8 cellular contexts compared by ENCODE assay signal in the genomic region with DNA sequence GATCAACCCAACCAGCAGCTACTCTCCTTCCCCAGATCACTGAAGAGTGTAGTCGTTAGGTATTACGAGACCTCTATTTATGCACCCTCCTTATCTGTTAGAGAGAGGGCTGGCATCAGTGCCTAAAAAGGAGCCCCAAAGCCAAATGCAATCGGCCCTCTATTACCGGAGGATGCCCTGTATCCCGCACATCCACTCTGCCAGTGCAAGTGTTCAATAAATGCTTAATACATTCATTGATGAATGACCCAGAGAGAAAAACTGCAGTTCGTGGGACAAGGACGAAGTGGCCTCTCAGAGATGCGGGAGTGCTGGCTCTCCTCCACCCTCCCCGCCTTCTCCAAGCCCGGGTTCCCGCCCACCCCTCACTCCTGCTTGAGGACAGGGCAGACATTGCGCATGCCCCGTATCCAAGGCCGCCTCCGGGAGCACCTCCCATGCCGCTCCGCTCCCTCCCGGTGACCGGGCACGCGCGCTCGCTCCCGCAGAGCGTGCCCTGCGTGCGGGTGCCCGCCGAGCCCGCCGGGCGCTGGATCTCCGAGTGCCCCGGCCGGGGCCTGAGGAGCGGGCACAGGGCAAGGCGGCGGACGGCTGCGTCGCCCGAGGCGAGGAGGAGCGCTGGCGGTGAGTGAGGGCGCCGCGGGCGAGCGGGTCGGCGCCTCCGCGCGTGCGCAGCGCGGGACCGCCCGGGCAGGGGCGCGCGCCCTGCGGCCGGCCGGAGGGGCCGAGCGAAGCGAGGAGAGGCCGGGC. TPM values are rescaled to one million over a fixed set of nuclear protein-coding genes. Genes with fewer than 3 reads are reported as not detected.
A peak's percentile ranks its signal among the peaks of the same experiment; 100 is the strongest.
DNase-seq lines count a peak whose midpoint lies in the region; ATAC-seq and TF ChIP-seq lines count a peak whose summit lies in the region.

No MANE protein-coding gene starts in this region.

- H3K27me3 Mint-ChIP-seq in T-helper 17 cell, result peaks cover 23% of the 10 kb centered on the region

- no peak for TF ChIP-seq CTCF in mammary epithelial cell (conservative IDR thresholded peaks at IDR 0.05 in 1 of 2, IDR thresholded peaks at IDR 0.05 in 1 of 2; ENCODE audit: extremely low read depth in 1 of 2, insufficient read depth in 1 of 2, low read depth in 1 of 2, low read length in 2 of 2)

- ATAC-seq in T-helper 17 cell, result peak; percentile 52

- peak overlapping the region; percentile 33 for H3K4me3 Mint-ChIP-seq in T-helper 17 cell

- peaks cover 2% of the 10 kb centered on the region for H3K4me1 Mint-ChIP-seq in T-helper 17 cell

- peak overlapping the region; percentile 68 to 96 (median 75) for H3K4me3 ChIP-seq in mammary epithelial cell (replicated peaks in 1 of 3; ENCODE audit: insufficient read depth in 1 of 3, low read depth in 2 of 3, low read length in 3 of 3)
- H3K4me3 ChIP-seq in skeletal muscle cell (ENCODE audit: low read depth, low read length), result peak overlapping the region; percentile 73

- DNase-seq in ELF-1 (ENCODE audit: low read depth, low spot score), result peak; percentile 96
- DNase-seq in HEK293T (ENCODE audit: extremely low spot score), result peak; percentile 90
- peak; percentile 87 for DNase-seq in NCI-H128 (lab: John Stamatoyannopoulos, UW; ENCODE audit: unreplicated experiment)
- DNase-seq in T-helper 17 cell, result no peak
- DNase-seq in mammary epithelial cell, result peak; percentile 84
- DNase-seq in iPS-NIHi7 (ENCODE audit: extremely low spot score), result peak; percentile 96
- peak; percentile 72 for DNase-seq in skeletal muscle cell (ENCODE audit: low read depth)
- no peak for DNase-seq in NAMALWA (ENCODE audit: low spot score)

- POLR2A ChIA-PET in HEK293T (lab: Yijun Ruan, JAX), result no interaction called here

- dilution Hi-C loops in mammary epithelial cell (cut with HindIII; ENCODE audit: low sequenced_read_pairs), result no loop called here

- peaks cover 19% of the 10 kb centered on the region for H3K4me1 ChIP-seq in mammary epithelial cell (ENCODE audit: insufficient read depth, low read length)

- CTCF ChIA-PET in HEK293T (lab: Yijun Ruan, JAX) (no interaction called here), mammary epithelial cell (lab: Charles Lee; ENCODE audit: low non-redundant PET) (no interaction called here)

- H3K27me3 ChIP-seq in mammary epithelial cell (ENCODE audit: insufficient read depth, low read length), result no peaks in the 10 kb centered on the region

- H3K27ac ChIP-seq in mammary epithelial cell (ENCODE audit: insufficient read depth, low read depth, low read length), result peak overlapping the region; percentile 82

- no TSS peak for BruUV-seq in mammary epithelial cell (replicated peaks; lab: Mats Ljungman, UMichigan)

- WGBS in mammary epithelial cell (ENCODE audit: low coverage, missing lambda C conversion rate), result 9% methylated on average over 9 of the region's 70 CpGs

- peaks cover 48% of the 10 kb centered on the region for H3K79me2 ChIP-seq in mammary epithelial cell (ENCODE audit: insufficient read depth, low read length)

- no peaks in the 10 kb centered on the region for H3K36me3 Mint-ChIP-seq in T-helper 17 cell (ENCODE audit: low read depth)

- in situ Hi-C loops in mammary epithelial cell (cut with MboI; ENCODE audit: low sequenced_read_pairs in 2 of 2), result no loop called here

- H4K20me1 ChIP-seq in mammary epithelial cell (ENCODE audit: insufficient read depth, low read length), result no peaks in the 10 kb centered on the region

- H2AFZ ChIP-seq in mammary epithelial cell (ENCODE audit: low read depth, low read length), result peak overlapping the region; percentile 98

- H3K27ac Mint-ChIP-seq in T-helper 17 cell, result no peak overlapping the region

- H3K4me2 ChIP-seq in mammary epithelial cell (ENCODE audit: insufficient read depth, low read depth, low read length), result peak overlapping the region; percentile 91

- intact Hi-C loops in mammary epithelial cell (cut with micrococcal nuclease), result loop anchor here (1.0 to 10.0 kb wide), 5 partner anchors 22 to 314 kb away; no protein-coding TSS in a partner anchor

- H3K36me3 ChIP-seq in mammary epithelial cell (ENCODE audit: insufficient read depth, low read length), result no peaks in the 10 kb centered on the region

- no peaks in the 10 kb centered on the region for H3K9me3 ChIP-seq in T-helper 17 cell (ENCODE audit: control insufficient read depth, low read length, poor library complexity, severe bottlenecking)
- no peaks in the 10 kb centered on the region for H3K9me3 ChIP-seq in mammary epithelial cell (replicated peaks; ENCODE audit: insufficient read depth, low read length)

- H3K9ac ChIP-seq in mammary epithelial cell (ENCODE audit: insufficient read depth, low read length), result peak overlapping the region; percentile 94

TF ChIP-seq in HEK293T, 16 proteins besides CTCF, POLR2A, EP300 and RAD21:
- TF ChIP-seq FOXK2 (IDR thresholded peaks at IDR 0.05) (no peak), ELF4 (IDR thresholded peaks at IDR 0.05) (no peak), NFRKB (IDR thresholded peaks at IDR 0.05) (no peak), HDGF (IDR thresholded peaks at IDR 0.05; ENCODE audit: borderline replicate concordance) (no peak), ARNT (IDR thresholded peaks at IDR 0.05) (no peak), SP1 (IDR thresholded peaks at IDR 0.05) (no peak), LEF1 (IDR thresholded peaks at IDR 0.05; ENCODE audit: borderline replicate concordance) (no peak), BHLHE40 (IDR thresholded peaks at IDR 0.05; ENCODE audit: borderline replicate concordance) (no peak), SUZ12 (IDR thresholded peaks at IDR 0.05) (no peak), TARDBP (IDR thresholded peaks at IDR 0.05) (no peak), CTBP1 (IDR thresholded peaks at IDR 0.05; ENCODE audit: borderline replicate concordance) (no peak), FOXA1 (IDR thresholded peaks at IDR 0.05) (no peak), FOXM1 (IDR thresholded peaks at IDR 0.05; ENCODE audit: borderline replicate concordance) (no peak), ZNF384 (IDR thresholded peaks at IDR 0.05) (no peak), L3MBTL2 (conservative IDR thresholded peaks at IDR 0.05) (no peak)
- TF ChIP-seq, protein P1, sequence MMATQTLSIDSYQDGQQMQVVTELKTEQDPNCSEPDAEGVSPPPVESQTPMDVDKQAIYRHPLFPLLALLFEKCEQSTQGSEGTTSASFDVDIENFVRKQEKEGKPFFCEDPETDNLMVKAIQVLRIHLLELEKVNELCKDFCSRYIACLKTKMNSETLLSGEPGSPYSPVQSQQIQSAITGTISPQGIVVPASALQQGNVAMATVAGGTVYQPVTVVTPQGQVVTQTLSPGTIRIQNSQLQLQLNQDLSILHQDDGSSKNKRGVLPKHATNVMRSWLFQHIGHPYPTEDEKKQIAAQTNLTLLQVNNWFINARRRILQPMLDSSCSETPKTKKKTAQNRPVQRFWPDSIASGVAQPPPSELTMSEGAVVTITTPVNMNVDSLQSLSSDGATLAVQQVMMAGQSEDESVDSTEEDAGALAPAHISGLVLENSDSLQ (IDR thresholded peaks at IDR 0.05), result no peak

RNA-seq across cellular contexts. Expression of a gene that starts 27.2 kb away (rescaled TPM):
- total RNA-seq in T-helper 17 cell (1 to 10 TPM; 1.1 to 2.4 TPM), mammary epithelial cell (10 to 100 TPM; 32.2 to 41.0 TPM)
- polyA plus RNA-seq in mammary epithelial cell, result 19.0 TPM
- polyA minus RNA-seq in mammary epithelial cell, result 30.8 TPM

Comparison
In these comparisons a context has a peak if more than half of its experiments do, and no peak if none do; other contexts are left out.
1. DNase-seq: peak in ELF-1 (single experiment), HEK293T (single experiment), NCI-H128 (single experiment), mammary epithelial cell (single experiment), iPS-NIHi7 (single experiment) and skeletal muscle cell (single experiment); none in T-helper 17 cell (0 of 3) and NAMALWA (single experiment).
2. RNA of a gene that starts 27.2 kb away (total RNA-seq): 32.2 to 41.0 TPM in mammary epithelial cell; 1.1 to 2.4 TPM in T-helper 17 cell; every median in the first group is over 4 times any median in the second.